8 cellular contexts compared by ENCODE assay signal in genomic region chr3:113533534-113533892, GRCh38. TPM values are rescaled to one million over a fixed set of nuclear protein-coding genes. Genes with fewer than 3 reads are reported as not detected.
DNase-seq lines count a peak whose midpoint lies in the region; ATAC-seq lines count a peak whose summit lies in the region.

No MANE protein-coding gene starts in this region.

- H3K4me3 Mint-ChIP-seq in activated T-cell treated with anti-CD3 and anti-CD28 coated beads, Interleukin-2, amount 50 U/mL, for 72 hours, result peak overlapping the region; percentile 94 to 97

- peak overlapping the region; percentile 96 for H3K27ac Mint-ChIP-seq in activated T-cell treated with anti-CD3 and anti-CD28 coated beads, Interleukin-2, amount 50 U/mL, for 72 hours

- ATAC-seq in HG03196 (IDR thresholded peaks at IDR 0.05; ENCODE audit: unreplicated experiment) (peak; percentile 23), HG03521 (IDR thresholded peaks at IDR 0.05; ENCODE audit: unreplicated experiment) (no peak)
- peak; percentile 33 to 37 for ATAC-seq in activated T-cell treated with anti-CD3 and anti-CD28 coated beads, Interleukin-2, amount 50 U/mL, for 72 hours (replicated peaks in 1 of 2)

- H3K4me1 Mint-ChIP-seq in activated T-cell treated with anti-CD3 and anti-CD28 coated beads, Interleukin-2, amount 50 U/mL, for 72 hours (ENCODE audit: low read depth), result peaks cover 56% of the 10 kb centered on the region

- H3K27me3 Mint-ChIP-seq in activated T-cell treated with anti-CD3 and anti-CD28 coated beads, Interleukin-2, amount 50 U/mL, for 72 hours (ENCODE audit: low read depth), result no peaks in the 10 kb centered on the region

- peak overlapping the region; percentile 79 for H3K4me3 ChIP-seq in iPS-15b (ENCODE audit: low read depth, low read length)

- H3K36me3 Mint-ChIP-seq in activated T-cell treated with anti-CD3 and anti-CD28 coated beads, Interleukin-2, amount 50 U/mL, for 72 hours (ENCODE audit: insufficient read depth in 2 of 2), result peaks cover 10% of the 10 kb centered on the region in 2 donors

- H3K9ac ChIP-seq in iPS-15b (ENCODE audit: low read depth, low read length), result peak overlapping the region; percentile 32

- peaks cover 81% of the 10 kb centered on the region for H3K27me3 ChIP-seq in iPS-15b (ENCODE audit: control insufficient read depth, insufficient read depth, low read length)

- DNase-seq in activated CD8-positive, alpha-beta memory T cell treated with anti-CD3 and anti-CD28 coated beads for 4 hours (ENCODE audit: low read depth in 2 of 2), result peak; percentile 7 to 16
- DNase-seq in activated CD8-positive, alpha-beta memory T cell treated with anti-CD3 and anti-CD28 coated beads, Interleukin-2, amount 50 U/mL, for 48 hours, result no peak
- DNase-seq in activated T-cell treated with anti-CD3 and anti-CD28 coated beads, Interleukin-2, amount 50 U/mL, for 72 hours, result peak; percentile 35 to 40
- peak; percentile 25 for DNase-seq in stimulated activated CD8-positive, alpha-beta memory T cell treated with anti-CD3 and anti-CD28 coated beads, Interleukin-12 subunit alpha, Interleukin-12 subunit beta, amount 100 ng/mL, for 1 hour (ENCODE audit: low read depth)
- no peak for DNase-seq in NCI-H2081 (lab: John Stamatoyannopoulos, UW)

- no peaks in the 10 kb centered on the region for H3K9me3 Mint-ChIP-seq in activated T-cell treated with anti-CD3 and anti-CD28 coated beads, Interleukin-2, amount 50 U/mL, for 72 hours

- no peaks in the 10 kb centered on the region for H3K36me3 ChIP-seq in iPS-15b (ENCODE audit: control insufficient read depth, insufficient read depth, low read length)

- no peaks in the 10 kb centered on the region for H3K4me1 ChIP-seq in iPS-15b (ENCODE audit: control insufficient read depth, insufficient read depth, low read length)

- no peaks in the 10 kb centered on the region for H3K9me3 ChIP-seq in iPS-15b (ENCODE audit: control insufficient read depth, insufficient read depth, low read length)

RNA-seq across cellular contexts. Expression of gene SIDT1, which starts 1.2 kb away (rescaled TPM):
- total RNA-seq in activated T-cell treated with anti-CD3 and anti-CD28 coated beads, Interleukin-2, amount 50 U/mL, for 72 hours, result 10 to 100 TPM; 21.3 to 28.9 TPM

RNA-seq across cellular contexts. Expression of gene SPICE1, which starts 18.6 kb away (rescaled TPM):
- total RNA-seq in activated T-cell treated with anti-CD3 and anti-CD28 coated beads, Interleukin-2, amount 50 U/mL, for 72 hours, result 10 to 100 TPM; 15.1 to 21.6 TPM

Comparison
In these comparisons a context has a peak if more than half of its experiments do, and no peak if none do; other contexts are left out.
1. DNase-seq: peak in activated CD8-positive, alpha-beta memory T cell treated with anti-CD3 and anti-CD28 coated beads for 4 hours (2 of 2), activated T-cell treated with anti-CD3 and anti-CD28 coated beads, Interleukin-2, amount 50 U/mL, for 72 hours (2 of 2) and stimulated activated CD8-positive, alpha-beta memory T cell treated with anti-CD3 and anti-CD28 coated beads, Interleukin-12 subunit alpha, Interleukin-12 subunit beta, amount 100 ng/mL, for 1 hour (single experiment); none in activated CD8-positive, alpha-beta memory T cell treated with anti-CD3 and anti-CD28 coated beads, Interleukin-2, amount 50 U/mL, for 48 hours (single experiment) and NCI-H2081 (0 of 2).